8 cellular contexts compared by ENCODE assay signal in the genomic region with DNA sequence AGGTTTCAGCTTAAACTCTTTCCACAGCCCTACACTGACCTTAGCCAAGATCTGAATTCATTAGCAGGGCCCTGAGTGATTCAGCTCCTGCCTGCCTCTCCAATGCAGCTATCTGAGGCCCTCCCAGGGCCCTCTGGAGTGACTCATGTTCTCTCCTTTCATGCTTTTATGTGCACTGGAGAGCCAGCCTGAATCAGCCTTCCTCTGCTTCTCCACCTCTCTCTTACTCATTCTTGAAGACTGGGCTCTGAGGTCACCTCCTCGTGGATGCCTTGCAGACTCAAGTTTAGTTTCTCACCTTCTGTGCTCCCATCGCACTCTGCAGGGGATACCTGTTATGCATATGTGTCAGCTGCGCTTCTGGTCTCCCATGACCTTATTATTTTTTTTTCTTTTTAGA. TPM values are rescaled to one million over a fixed set of nuclear protein-coding genes. Genes with fewer than 3 reads are reported as not detected.
DNase-seq lines count a peak whose midpoint lies in the region; ATAC-seq lines count a peak whose summit lies in the region.

No MANE protein-coding gene starts in this region.

- ATAC-seq in GM21423 (IDR thresholded peaks at IDR 0.05; ENCODE audit: unreplicated experiment), result no peak
- ATAC-seq in GM21526 (IDR thresholded peaks at IDR 0.05; ENCODE audit: low FRiP score, unreplicated experiment), result no peak

- H3K9me3 ChIP-seq in NT2/D1 (ENCODE audit: insufficient read depth, low read length), result no peaks in the 10 kb centered on the region
- no peaks in the 10 kb centered on the region for H3K9me3 ChIP-seq in adipocyte (ENCODE audit: control insufficient read depth, low read length)

- H3K4me3 ChIP-seq in NT2/D1 (ENCODE audit: insufficient read length, low read depth) (no peak overlapping the region), adipocyte (ENCODE audit: low read length) (no peak overlapping the region)

- H3K4me1 ChIP-seq in NT2/D1 (ENCODE audit: insufficient read depth, insufficient read length) (peaks cover 5% of the 10 kb centered on the region), adipocyte (ENCODE audit: control insufficient read depth, insufficient read depth, low read length) (peaks cover 17% of the 10 kb centered on the region)

- DNase-seq in COLO668 (lab: John Stamatoyannopoulos, UW; ENCODE audit: unreplicated experiment) (peak; percentile 8), NT2/D1 (ENCODE audit: low read depth, low spot score) (peak; percentile 33), adipocyte (ENCODE audit: low read depth) (peak; percentile 93), non-pigmented ciliary epithelial cell (ENCODE audit: low read depth) (peak; percentile 97), NCI-H1694 treated with DMSO at 0.1 percent for 48 hours (lab: John Stamatoyannopoulos, UW) (no peak), G401 (ENCODE audit: low spot score) (no peak)

- no peaks in the 10 kb centered on the region for H3K36me3 ChIP-seq in NT2/D1 (ENCODE audit: insufficient read depth, insufficient read length, low read length)
- H3K36me3 ChIP-seq in adipocyte (ENCODE audit: control insufficient read depth, insufficient read depth, low read length, severe bottlenecking), result no peaks in the 10 kb centered on the region

- H3K9ac ChIP-seq in NT2/D1 (ENCODE audit: insufficient read length, low read depth), result no peak overlapping the region
- no peak overlapping the region for H3K9ac ChIP-seq in adipocyte (ENCODE audit: low read length)

- H3K27me3 ChIP-seq in NT2/D1 (ENCODE audit: insufficient read depth, insufficient read length) (no peaks in the 10 kb centered on the region), adipocyte (replicated peaks; ENCODE audit: control insufficient read depth, insufficient read depth, low read length) (no peaks in the 10 kb centered on the region)

- in situ Hi-C loops in G401 (cut with HindIII; ENCODE audit: low sequenced_read_pairs), result no loop called here

RNA-seq across cellular contexts. Expression of a gene that starts 3.1 kb away (rescaled TPM):
- not detected in 2 replicates for total RNA-seq in G401 (2014; rRNA removed; shearing (Covaris generic))

Comparison
In these comparisons a context has a peak if more than half of its experiments do, and no peak if none do; other contexts are left out.
1. DNase-seq: peak in COLO668 (single experiment), NT2/D1 (single experiment), adipocyte (single experiment) and non-pigmented ciliary epithelial cell (single experiment); none in NCI-H1694 treated with DMSO at 0.1 percent for 48 hours (single experiment) and G401 (single experiment).